Comparison of ENCODE assay signal across 3 cellular contexts in genomic region chr3:172364374-172365027, GRCh38.
TF ChIP-seq lines count a peak whose summit lies in the region.

No MANE protein-coding gene starts in this region.

TF ChIP-seq in SK-N-SH treated with all-trans-retinoic acid at 6 μM for 48 hours, 23 proteins besides CTCF, POLR2A, EP300 and RAD21 (continued from another document):
- TF ChIP-seq TSHZ2 (CRISPR knock-in tag; IDR thresholded peaks at IDR 0.05) (no peak), OSR1 (CRISPR knock-in tag; IDR thresholded peaks at IDR 0.05) (no peak), TOX (CRISPR knock-in tag; IDR thresholded peaks at IDR 0.05; ENCODE audit: borderline replicate concordance) (no peak), ESRRG (CRISPR knock-in tag; IDR thresholded peaks at IDR 0.05) (no peak), ZNF8 (CRISPR knock-in tag; IDR thresholded peaks at IDR 0.05) (no peak), CSRNP3 (CRISPR knock-in tag; IDR thresholded peaks at IDR 0.05) (no peak), ZFP30 (CRISPR knock-in tag; IDR thresholded peaks at IDR 0.05) (no peak), ARNTL (CRISPR knock-in tag; IDR thresholded peaks at IDR 0.05; ENCODE audit: borderline replicate concordance, low read depth) (no peak), GLIS3 (CRISPR knock-in tag; IDR thresholded peaks at IDR 0.05) (no peak), POU6F1 (CRISPR knock-in tag; IDR thresholded peaks at IDR 0.05; ENCODE audit: borderline replicate concordance, low read depth) (no peak), PPARA (CRISPR knock-in tag; IDR thresholded peaks at IDR 0.05; ENCODE audit: borderline replicate concordance) (no peak), ISL1 (CRISPR knock-in tag; IDR thresholded peaks at IDR 0.05) (peak; percentile 84)
TF ChIP-seq in SK-N-SH treated with all-trans-retinoic acid at 6 μM for 48 hours: peak in this region for 2.

TF ChIP-seq in SK-N-SH, 30 proteins besides CTCF, POLR2A, EP300 and RAD21 (continued from another document):
- TF ChIP-seq REST (IDR thresholded peaks at IDR 0.05; ENCODE audit: low read depth, low read length) = no peak
- no peak for TF ChIP-seq USF1 (IDR thresholded peaks at IDR 0.05; ENCODE audit: borderline replicate concordance, low read depth)
- no peak for TF ChIP-seq RXRA (IDR thresholded peaks at IDR 0.05; ENCODE audit: borderline replicate concordance, low read depth)
- no peak for TF ChIP-seq YY1 (IDR thresholded peaks at IDR 0.05; ENCODE audit: low read depth)
- TF ChIP-seq ELF1 (IDR thresholded peaks at IDR 0.05) = no peak
- TF ChIP-seq POLR2AphosphoS5 (IDR thresholded peaks at IDR 0.05; ENCODE audit: low read depth, low read length) = no peak
- no peak for TF ChIP-seq SIN3A (IDR thresholded peaks at IDR 0.05; ENCODE audit: borderline replicate concordance, low read depth, low read length)
- TF ChIP-seq TAF1 (IDR thresholded peaks at IDR 0.05; ENCODE audit: borderline replicate concordance, low read depth, low read length) = no peak
- TF ChIP-seq RFX5 (IDR thresholded peaks at IDR 0.05; ENCODE audit: low read length) = no peak
- no peak for TF ChIP-seq MEF2A (IDR thresholded peaks at IDR 0.05; ENCODE audit: borderline replicate concordance, low read depth)

TF ChIP-seq in GM23338, 12 proteins besides CTCF, POLR2A, EP300 and RAD21 (continued from another document):
- TF ChIP-seq ETS1 (IDR thresholded peaks at IDR 0.05) (no peak), POLR2AphosphoS5 (IDR thresholded peaks at IDR 0.05; ENCODE audit: low read depth) (no peak), REST (IDR thresholded peaks at IDR 0.05; ENCODE audit: unreplicated experiment) (no peak), JUNB (IDR thresholded peaks at IDR 0.05; ENCODE audit: unreplicated experiment) (no peak), STAT1 (IDR thresholded peaks at IDR 0.05; ENCODE audit: unreplicated experiment) (no peak), ZNF114 (CRISPR knock-in tag; IDR thresholded peaks at IDR 0.05) (no peak)
